15 cellular contexts compared by ENCODE assay signal in genomic region chr21:35428041-35428400, GRCh38.
DNase-seq lines count a peak whose midpoint lies in the region; ATAC-seq, FAIRE-seq and TF ChIP-seq lines count a peak whose summit lies in the region.
"Had no signal": no experiment of that assay in that cellular context is flagged by ENCODE, and none has a peak within 500 bp of the region (broad histone marks: within the 10 kb centered on the region; RNA-seq: fewer than 3 reads in every experiment).

No MANE protein-coding gene starts in this region.

- TF ChIP-seq EP300 in K562 (IDR thresholded peaks at IDR 0.05; ENCODE audit: low read length), result no peak

- CTCF ChIA-PET in K562 (lab: Yijun Ruan, JAX; ENCODE audit: low intra/inter-chr PET ratio), result no interaction called here

- no peak for FAIRE-seq in K562 (lab: Jason Lieb, UNC)

- H3K36me3 ChIP-seq in K562 (ENCODE audit: control insufficient read depth, insufficient read depth, low read length), result no peaks in the 10 kb centered on the region
- no peaks in the 10 kb centered on the region for H3K36me3 ChIP-seq in mesodermal cell (ENCODE audit: control insufficient read depth, insufficient read depth, low read length)
- H3K36me3 ChIP-seq in aorta (ENCODE audit: control insufficient read depth in 1 of 2, insufficient read depth in 2 of 2, low read length in 1 of 2), result no peaks in the 10 kb centered on the region
- H3K36me3 ChIP-seq: BLaER1, thoracic aorta had no signal

- in situ Hi-C loops in K562 (cut with MboI), result no loop called here

- no peak for TF ChIP-seq RAD21 in K562 (CRISPR knock-in tag; conservative IDR thresholded peaks at IDR 0.05 in 1 of 2, IDR thresholded peaks at IDR 0.05 in 1 of 2)

- BruUV-seq in K562 (replicated peaks; lab: Mats Ljungman, UMichigan), result no TSS peak

- intact Hi-C loops in Right ventricle myocardium superior (cut with DNase I) (no loop called here), Right ventricle myocardium inferior (cut with DNase I) (no loop called here), K562 (cut with micrococcal nuclease) (no loop called here), aorta (cut with DNase I) (no loop called here)

- DNase-seq in Right ventricle myocardium superior (no peak), Right ventricle myocardium inferior (ENCODE audit: missing footprints) (no peak), K562 (ENCODE audit: extremely low read depth in 1 of 4, low spot score in 3 of 4) (no peak), aorta (no peak), GM10266 (ENCODE audit: extremely low spot score) (no peak)
- no peak for DNase-seq in stimulated activated CD4-positive, alpha-beta T cell treated with anti-CD3 and anti-CD28 coated beads, Interleukin-2, amount 100 ng/mL, for 24 hours
- DNase-seq: GOT3, kidney glomerular epithelial cell, NCI-H1694, occipital lobe had no signal

- H3K27ac ChIP-seq in K562 (ENCODE audit: extremely low read depth, low read depth, low read length), result no peak overlapping the region
- peak overlapping the region; percentile 50 for H3K27ac ChIP-seq in mesodermal cell (ENCODE audit: low read depth, low read length, severe bottlenecking)
- no peak overlapping the region for H3K27ac ChIP-seq in aorta (ENCODE audit: low read depth in 1 of 2, low read length in 2 of 2)
- H3K27ac ChIP-seq: BLaER1 had no signal

- H3K9me3 ChIP-seq in K562 (replicated peaks; ENCODE audit: control insufficient read depth, insufficient read depth, low read depth, low read length) (no peaks in the 10 kb centered on the region), mesodermal cell (ENCODE audit: control insufficient read depth, low read length) (peaks cover 13% of the 10 kb centered on the region), aorta (ENCODE audit: control insufficient read depth, low read length) (peaks cover 7% of the 10 kb centered on the region)

- no peak overlapping the region for H3K4me2 ChIP-seq in K562 (ENCODE audit: insufficient read depth, low read length)
- H3K4me2 ChIP-seq: BLaER1 had no signal

- POLR2A ChIA-PET in K562 (lab: Yijun Ruan, JAX), result no interaction called here

- H3K4me3 ChIP-seq in K562 (no peak overlapping the region), mesodermal cell (ENCODE audit: extremely low read depth, insufficient read depth, low read length, poor library complexity, severe bottlenecking) (no peak overlapping the region), aorta (ENCODE audit: low read length in 2 of 2) (no peak overlapping the region)
- H3K4me3 ChIP-seq: BLaER1, thoracic aorta had no signal

- H3K27me3 ChIP-seq in K562 (ENCODE audit: control insufficient read depth in 2 of 2, insufficient read depth in 2 of 2, low read length in 2 of 2) (peaks cover 2 to 5% of the 10 kb centered on the region in 2 experiments; a peak in 1 of 5 replicates), aorta (ENCODE audit: control insufficient read depth in 1 of 2, insufficient read depth in 2 of 2, low read length in 1 of 2) (peaks cover 0 to 4% of the 10 kb centered on the region in 2 donors)
- H3K27me3 ChIP-seq: BLaER1 had no signal

- ATAC-seq in Right ventricle myocardium superior (ENCODE audit: poor library complexity) (peak; percentile 38), Right ventricle myocardium inferior (no peak), K562 (no peak), aorta (ENCODE audit: low FRiP score) (peak; percentile 66), GM18519 (IDR thresholded peaks at IDR 0.05; ENCODE audit: low FRiP score, unreplicated experiment) (no peak)
- ATAC-seq: esophagus mucosa had no signal

- H4K20me1 ChIP-seq in K562 (replicated peaks; ENCODE audit: control insufficient read depth, insufficient read depth, low read length), result no peaks in the 10 kb centered on the region
- H4K20me1 ChIP-seq: BLaER1 had no signal

- H3K9ac ChIP-seq in K562 (ENCODE audit: insufficient read depth in 1 of 2, low read depth in 2 of 2, low read length in 2 of 2), result no peak overlapping the region
- H3K9ac ChIP-seq: BLaER1 had no signal

- no peaks in the 10 kb centered on the region for H3K79me2 ChIP-seq in K562 (ENCODE audit: control insufficient read depth, insufficient read depth, low read length)

- no peaks in the 10 kb centered on the region for H3K9me1 ChIP-seq in K562 (ENCODE audit: control insufficient read depth, insufficient read depth, low read length)

- 0 out of 2 replicates have a peak overlapping the region, but pooled peaks have one; percentile 25 for H2AFZ ChIP-seq in K562 (ENCODE audit: low read depth, low read length)

- TF ChIP-seq POLR2A in K562 (conservative IDR thresholded peaks at IDR 0.05), result no peak

- H3K4me1 ChIP-seq in K562 (replicated peaks in 1 of 2; ENCODE audit: control insufficient read depth in 2 of 2, insufficient read depth in 2 of 2, low read length in 2 of 2) (no peaks in the 10 kb centered on the region), mesodermal cell (ENCODE audit: control insufficient read depth, insufficient read depth, low read length, poor library complexity, severe bottlenecking) (peaks cover 17% of the 10 kb centered on the region), aorta (ENCODE audit: control insufficient read depth in 1 of 2, insufficient read depth in 2 of 2, low read length in 2 of 2) (no peaks in the 10 kb centered on the region)
- H3K4me1 ChIP-seq: BLaER1 had no signal

- no peak for TF ChIP-seq CTCF in K562 (IDR thresholded peaks at IDR 0.05 in 2 of 3, conservative IDR thresholded peaks at IDR 0.05 in 1 of 3; ENCODE audit: insufficient read depth in 2 of 3, low read depth in 1 of 3, low read length in 3 of 3)
- TF ChIP-seq CTCF in GM10266 (IDR thresholded peaks at IDR 0.05; ENCODE audit: control insufficient read depth, insufficient read depth, low read depth, missing control alignments), result no peak

TF ChIP-seq in K562, 482 proteins besides CTCF, POLR2A, EP300 and RAD21:
- TF ChIP-seq WHSC1 (IDR thresholded peaks at IDR 0.05; ENCODE audit: low read length), result no peak
- TF ChIP-seq ZNF586 (CRISPR knock-in tag; conservative IDR thresholded peaks at IDR 0.05), result no peak
- TF ChIP-seq TAF7 (tag; IDR thresholded peaks at IDR 0.05), result no peak
- no peak for TF ChIP-seq ZNF655 (CRISPR knock-in tag; IDR thresholded peaks at IDR 0.05)
- TF ChIP-seq BRF1 (IDR thresholded peaks at IDR 0.05; ENCODE audit: borderline replicate concordance, extremely low read depth, insufficient read length), result no peak
- no peak for TF ChIP-seq HBP1 (CRISPR knock-in tag; IDR thresholded peaks at IDR 0.05)
- no peak for TF ChIP-seq LCOR (CRISPR knock-in tag; IDR thresholded peaks at IDR 0.05)
- no peak for TF ChIP-seq ZNF766 (CRISPR knock-in tag; conservative IDR thresholded peaks at IDR 0.05)
- no peak for TF ChIP-seq KDM2B (CRISPR knock-in tag; IDR thresholded peaks at IDR 0.05)
- no peak for TF ChIP-seq CEBPG (CRISPR knock-in tag; IDR thresholded peaks at IDR 0.05)
- peak in 1 of 2 experiments; percentile 40; a peak in 1 of 4 replicates for TF ChIP-seq CEBPG (tag; conservative IDR thresholded peaks at IDR 0.05 in 1 of 2, IDR thresholded peaks at IDR 0.05 in 1 of 2)
- TF ChIP-seq ELF1 (tag; IDR thresholded peaks at IDR 0.05), result no peak
- TF ChIP-seq SRF (CRISPR knock-in tag; IDR thresholded peaks at IDR 0.05), result 0 out of 4 replicates have a peak, but pooled peaks of 1 of the 2 experiments have one; percentile 25
- no peak for TF ChIP-seq ZNF280A (IDR thresholded peaks at IDR 0.05; ENCODE audit: low read depth, partially characterized antibody)

Comparison
In these comparisons a context has a peak if more than half of its experiments do, and no peak if none do; other contexts are left out.
1. ATAC-seq: peak in Right ventricle myocardium superior (single experiment) and aorta (single experiment); none in Right ventricle myocardium inferior (single experiment), K562 (single experiment) and GM18519 (single experiment).